9 cellular contexts compared by ENCODE assay signal in the genomic region with DNA sequence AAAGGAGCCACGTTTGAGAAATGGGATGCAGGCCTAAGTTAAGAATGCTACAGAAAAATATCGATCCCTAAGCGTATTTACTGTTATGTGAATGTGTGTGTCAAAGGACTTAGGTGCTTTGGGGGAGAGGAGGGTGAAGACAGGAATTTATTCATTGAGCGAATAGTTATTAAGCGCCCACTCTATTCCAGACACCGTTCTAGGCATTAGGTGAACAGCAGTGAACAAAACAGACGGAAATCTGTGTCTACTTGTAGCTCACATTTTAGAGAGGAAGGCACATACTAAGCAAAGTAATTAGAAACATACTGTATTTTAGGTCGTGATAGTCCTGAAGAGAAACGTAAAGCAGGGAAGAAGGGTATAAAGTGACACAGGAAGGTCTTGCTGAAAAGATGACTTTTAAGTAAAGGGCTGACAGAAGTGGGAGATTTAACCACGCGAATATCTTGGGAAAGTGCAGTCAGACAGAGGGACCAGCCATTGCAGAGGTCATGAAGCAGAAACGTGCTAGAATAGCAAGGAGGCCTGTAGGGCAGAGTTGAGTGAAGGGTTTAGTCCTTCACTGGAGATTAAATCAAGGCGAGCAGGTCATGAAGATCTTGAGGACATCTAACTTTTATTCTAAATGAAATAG. TPM values are rescaled to one million over a fixed set of nuclear protein-coding genes. Genes with fewer than 3 reads are reported as not detected.
DNase-seq lines count a peak whose midpoint lies in the region; ATAC-seq, FAIRE-seq and TF ChIP-seq lines count a peak whose summit lies in the region.
"Had no signal": no experiment of that assay in that cellular context is flagged by ENCODE, and none has a peak within 500 bp of the region (broad histone marks: within the 10 kb centered on the region; RNA-seq: fewer than 3 reads in every experiment).

No MANE protein-coding gene starts in this region.

- no peak for TF ChIP-seq RAD21 in A549 (conservative IDR thresholded peaks at IDR 0.05 in 1 of 2, IDR thresholded peaks at IDR 0.05 in 1 of 2)

- 5% methylated on average over 13 of the region's 13 CpGs for WGBS in A549 (ENCODE audit: missing lambda C conversion rate)
- 3% methylated on average over 13 of the region's 13 CpGs for WGBS in suprapubic skin

- POLR2A ChIA-PET in A549 (lab: Yijun Ruan, JAX) (no interaction called here), PC-3 (lab: Charles Lee; ENCODE audit: unreplicated experiment) (no interaction called here)

- H3K79me2 ChIP-seq in PC-3 (ENCODE audit: low read length) = peaks cover 73% of the 10 kb centered on the region

- H3K9me3 Mint-ChIP-seq in type B pancreatic cell = no peaks in the 10 kb centered on the region
- H3K9me3 Mint-ChIP-seq: central memory CD8-positive, alpha-beta T cell had no signal

- H3K27ac Mint-ChIP-seq in type B pancreatic cell = no peak overlapping the region

- DNase-seq in A549 (ENCODE audit: low read depth in 1 of 2, low spot score in 1 of 2) (peak in 1 of 2 experiments; percentile 0), PC-3 (no peak), globus pallidus (ENCODE audit: low spot score) (peak; percentile 9), suprapubic skin (ENCODE audit: low spot score in 2 of 2) (no peak), type B pancreatic cell (ENCODE audit: extremely low spot score, unreplicated experiment) (no peak), NCI-H2196 treated with DMSO at 0.1 percent for 48 hours (lab: John Stamatoyannopoulos, UW; ENCODE audit: unreplicated experiment) (no peak)
- DNase-seq in stimulated activated CD4-positive, alpha-beta T cell treated with anti-CD3 and anti-CD28 coated beads, Interleukin-15, amount 100 ng/mL, for 24 hours = no peak

- H3K9ac ChIP-seq in PC-3 (ENCODE audit: low read length) = peak overlapping the region; percentile 98

- H3K4me1 ChIP-seq in A549 = peaks cover 29% of the 10 kb centered on the region; the same call in 2 of the 3 replicates
- peaks cover 28% of the 10 kb centered on the region for H3K4me1 ChIP-seq in PC-3 (ENCODE audit: insufficient read depth, low read length)
- peaks cover 43% of the 10 kb centered on the region for H3K4me1 ChIP-seq in suprapubic skin

- CTCF ChIA-PET in A549 (lab: Yijun Ruan, JAX) = interaction anchor here (1.0 kb wide), 1 partner anchor 12 kb away, joined by 3 read pairs; no protein-coding TSS in a partner anchor
- CTCF ChIA-PET in PC-3 (lab: Charles Lee) = no interaction called here

- TF ChIP-seq EP300 in A549 (IDR thresholded peaks at IDR 0.05) (no peak), suprapubic skin (IDR thresholded peaks at IDR 0.05) (no peak)

- no peaks in the 10 kb centered on the region for H3K9me2 ChIP-seq in PC-3 (replicated peaks; ENCODE audit: low read length)

- H3K27me3 ChIP-seq in PC-3 (ENCODE audit: low read length) (no peaks in the 10 kb centered on the region), suprapubic skin (no peaks in the 10 kb centered on the region)

- no peaks in the 10 kb centered on the region for H4K20me1 ChIP-seq in PC-3 (ENCODE audit: low read length)

- no peaks in the 10 kb centered on the region for H3K9me3 ChIP-seq in A549
- no peaks in the 10 kb centered on the region for H3K9me3 ChIP-seq in PC-3 (ENCODE audit: low read length)
- no peaks in the 10 kb centered on the region for H3K9me3 ChIP-seq in suprapubic skin

- TF ChIP-seq POLR2A in A549 (IDR thresholded peaks at IDR 0.05; ENCODE audit: low read length) (no peak), suprapubic skin (IDR thresholded peaks at IDR 0.05) (no peak)

- intact Hi-C loops in PC-3 (cut with micrococcal nuclease) = loop anchor here (5.0 kb wide), 1 partner anchor 50 kb away; no protein-coding TSS in a partner anchor

- BruUV-seq in PC-3 (replicated peaks; lab: Mats Ljungman, UMichigan) = TSS peak; percentile 76

- H3K4me2 ChIP-seq in A549 = peak overlapping the region; percentile 97
- H3K4me2 ChIP-seq in PC-3 (ENCODE audit: low read length) = peak overlapping the region; percentile 90

- peaks cover 8% of the 10 kb centered on the region for H3K36me3 Mint-ChIP-seq in type B pancreatic cell

- no peak overlapping the region for H3K4me3 Mint-ChIP-seq in type B pancreatic cell
- H3K4me3 Mint-ChIP-seq: central memory CD8-positive, alpha-beta T cell had no signal

- H3K4me1 Mint-ChIP-seq in type B pancreatic cell (ENCODE audit: unreplicated experiment) = peaks cover 26% of the 10 kb centered on the region

- peak overlapping the region; percentile 88 for H2AFZ ChIP-seq in PC-3 (ENCODE audit: low read length)

- H3K36me3 ChIP-seq in PC-3 (ENCODE audit: low read depth, low read length) (no peaks in the 10 kb centered on the region), suprapubic skin (peaks cover 9% of the 10 kb centered on the region)

- H3K27me3 Mint-ChIP-seq in type B pancreatic cell = no peaks in the 10 kb centered on the region
- H3K27me3 Mint-ChIP-seq: central memory CD8-positive, alpha-beta T cell had no signal

- ATAC-seq in A549 (no peak), GM21528 (IDR thresholded peaks at IDR 0.05; ENCODE audit: low FRiP score, unreplicated experiment) (peak; percentile 9), PC-3 (no peak)

- H3K4me3 ChIP-seq in A549 (peak overlapping the region; percentile 91), PC-3 (ENCODE audit: low read length) (peak overlapping the region; percentile 86), suprapubic skin (peak overlapping the region; percentile 81)

- no peaks in the 10 kb centered on the region for H3F3A ChIP-seq in PC-3 (ENCODE audit: low read length, unreplicated experiment)

- TF ChIP-seq CTCF in A549 (IDR thresholded peaks at IDR 0.05) (no peak), PC-3 (conservative IDR thresholded peaks at IDR 0.05; ENCODE audit: low read depth, low read length) (no peak), suprapubic skin (IDR thresholded peaks at IDR 0.05) (no peak), type B pancreatic cell (conservative IDR thresholded peaks at IDR 0.05) (no peak)

- no peak for FAIRE-seq in A549 (lab: Jason Lieb, UNC)

- H3K27ac ChIP-seq in A549 (peak overlapping the region; percentile 90 to 100), PC-3 (ENCODE audit: low read length) (peak overlapping the region; percentile 92), suprapubic skin (peak overlapping the region; percentile 98)

TF ChIP-seq in A549, 52 proteins besides CTCF, POLR2A, EP300 and RAD21 (continues in another document):
- TF ChIP-seq FOSL2 (IDR thresholded peaks at IDR 0.05) (no peak), FOSL2 (CRISPR knock-in tag; IDR thresholded peaks at IDR 0.05) (no peak), EHF (CRISPR knock-in tag; IDR thresholded peaks at IDR 0.05) (no peak), KDM1A (IDR thresholded peaks at IDR 0.05; ENCODE audit: low read depth) (no peak), E2F6 (IDR thresholded peaks at IDR 0.05; ENCODE audit: borderline replicate concordance, low read depth) (no peak), RCOR1 (IDR thresholded peaks at IDR 0.05; ENCODE audit: low read depth, low read length) (no peak), FOSB (CRISPR knock-in tag; IDR thresholded peaks at IDR 0.05) (no peak), MAFK (IDR thresholded peaks at IDR 0.05; ENCODE audit: partially characterized antibody) (no peak), TP53 (CRISPR knock-in tag; IDR thresholded peaks at IDR 0.05) (no peak)
- TF ChIP-seq, protein P1, sequence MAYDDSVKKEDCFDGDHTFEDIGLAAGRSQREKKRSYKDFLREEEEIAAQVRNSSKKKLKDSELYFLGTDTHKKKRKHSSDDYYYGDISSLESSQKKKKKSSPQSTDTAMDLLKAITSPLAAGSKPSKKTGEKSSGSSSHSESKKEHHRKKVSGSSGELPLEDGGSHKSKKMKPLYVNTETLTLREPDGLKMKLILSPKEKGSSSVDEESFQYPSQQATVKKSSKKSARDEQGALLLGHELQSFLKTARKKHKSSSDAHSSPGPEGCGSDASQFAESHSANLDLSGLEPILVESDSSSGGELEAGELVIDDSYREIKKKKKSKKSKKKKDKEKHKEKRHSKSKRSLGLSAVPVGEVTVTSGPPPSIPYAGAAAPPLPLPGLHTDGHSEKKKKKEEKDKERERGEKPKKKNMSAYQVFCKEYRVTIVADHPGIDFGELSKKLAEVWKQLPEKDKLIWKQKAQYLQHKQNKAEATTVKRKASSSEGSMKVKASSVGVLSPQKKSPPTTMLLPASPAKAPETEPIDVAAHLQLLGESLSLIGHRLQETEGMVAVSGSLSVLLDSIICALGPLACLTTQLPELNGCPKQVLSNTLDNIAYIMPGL (CRISPR knock-in tag; IDR thresholded peaks at IDR 0.05; ENCODE audit: borderline replicate concordance) = no peak

RNA-seq across cellular contexts. Expression of gene AIMP1, which starts 0.5 kb away (rescaled TPM):
- polyA plus RNA-seq in A549 (2011; rRNA removed) = 41.4 and 70.7 TPM in 2 replicates
- polyA plus RNA-seq in A549 (2012; cell fraction: cytosol; rRNA removed) = 8.4 and 10.5 TPM in 2 replicates
- polyA plus RNA-seq in A549 (2012; cell fraction: nucleus; rRNA removed) = 2.6 and 3.9 TPM in 2 replicates
- 35.6 to 39.6 TPM (median 36.5 TPM) in 3 replicates for polyA plus RNA-seq in A549 (2017; fragmentation: RNase III; extraction: RNeasy Plus Mini Kit Qiagen cat#74134 plus additional on column Dnase treatment)
- 3.0 and 3.9 TPM in 2 replicates for polyA minus RNA-seq in A549 (2011; rRNA and poly(A)+ RNA removed)
- 15.3 and 15.9 TPM in 2 replicates for total RNA-seq in PC-3 (2014; rRNA removed)
- total RNA-seq in suprapubic skin = 10 to 100 TPM; 17.0 to 26.6 (median 20.5) TPM
- total RNA-seq in type B pancreatic cell (ENCODE audit: low replicate concordance) = 42.1 and 49.3 TPM in 2 replicates

RNA-seq across cellular contexts. Expression of gene TBCK, which starts 0.9 kb away (rescaled TPM):
- polyA plus RNA-seq in A549 (2011; rRNA removed) = 16.8 and 18.4 TPM in 2 replicates
- 3.0 and 3.9 TPM in 2 replicates for polyA plus RNA-seq in A549 (2012; cell fraction: cytosol; rRNA removed)
- 3.8 and 4.3 TPM in 2 replicates for polyA plus RNA-seq in A549 (2012; cell fraction: nucleus; rRNA removed)
- polyA plus RNA-seq in A549 (2017; fragmentation: RNase III; extraction: RNeasy Plus Mini Kit Qiagen cat#74134 plus additional on column Dnase treatment) = 3.6 to 3.9 TPM (median 3.8 TPM) in 3 replicates
- 26.0 and 27.1 TPM in 2 replicates for polyA minus RNA-seq in A549 (2011; rRNA and poly(A)+ RNA removed)
- 7.6 and 10.1 TPM in 2 replicates for total RNA-seq in PC-3 (2014; rRNA removed)
- 10 to 100 TPM; 23.3 to 47.7 (median 34.2) TPM for total RNA-seq in suprapubic skin
- total RNA-seq in type B pancreatic cell (ENCODE audit: low replicate concordance) = 42.1 and 59.8 TPM in 2 replicates

RNA-seq across cellular contexts. Expression of gene GIMD1, which starts 51.7 kb away (rescaled TPM):
- polyA plus RNA-seq in A549 (2011; rRNA removed) = not detected in 2 replicates
- polyA plus RNA-seq in A549 (2012; cell fraction: cytosol; rRNA removed) = not detected in 2 replicates
- not detected in 2 replicates for polyA plus RNA-seq in A549 (2012; cell fraction: nucleus; rRNA removed)
- not detected in 3 replicates for polyA plus RNA-seq in A549 (2017; fragmentation: RNase III; extraction: RNeasy Plus Mini Kit Qiagen cat#74134 plus additional on column Dnase treatment)
- not detected in 2 replicates for polyA minus RNA-seq in A549 (2011; rRNA and poly(A)+ RNA removed)
- 0.22 TPM in 1 of 2 replicates, not detected in the other for total RNA-seq in PC-3 (2014; rRNA removed)
- total RNA-seq in suprapubic skin = not detected
- total RNA-seq in type B pancreatic cell (ENCODE audit: low replicate concordance) = not detected in 2 replicates
